24 cellular contexts compared by ENCODE assay signal in the genomic region with DNA sequence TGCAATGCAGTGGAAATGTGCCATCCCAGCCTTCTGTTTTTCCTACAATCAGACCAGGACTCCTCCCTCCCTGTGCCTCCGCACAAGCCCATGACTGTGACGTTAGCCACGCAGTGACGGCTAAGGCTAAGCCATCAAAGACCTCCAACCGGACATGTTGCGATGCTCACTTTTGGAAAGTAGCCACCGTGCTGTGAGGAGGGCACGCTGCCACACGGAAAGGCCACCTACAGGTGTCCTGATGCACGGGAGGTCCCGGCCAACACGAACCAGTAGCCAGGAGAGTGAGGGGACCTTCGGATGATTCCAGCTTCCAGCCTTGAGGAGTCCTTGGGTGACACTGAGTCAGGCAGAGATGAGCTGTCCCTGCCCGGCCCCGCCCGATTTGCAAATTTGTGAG. TPM values are rescaled to one million over a fixed set of nuclear protein-coding genes. Genes with fewer than 3 reads are reported as not detected.
DNase-seq lines count a peak whose midpoint lies in the region; ATAC-seq, FAIRE-seq and TF ChIP-seq lines count a peak whose summit lies in the region.
"Had no signal": no experiment of that assay in that cellular context is flagged by ENCODE, and none has a peak within 500 bp of the region (broad histone marks: within the 10 kb centered on the region; RNA-seq: fewer than 3 reads in every experiment).

No MANE protein-coding gene starts in this region.

- H4K8ac ChIP-seq in H1 (ENCODE audit: extremely low read depth, insufficient read depth, low read length), result peak overlapping the region; percentile 9; the same call in 1 of the 2 replicates

- H3K4me3 ChIP-seq in BLaER1 (no peak overlapping the region), GM23248 (no peak overlapping the region), H1 (ENCODE audit: extremely low read depth in 1 of 4, insufficient read depth in 2 of 4, low read depth in 3 of 4, low read length in 4 of 4) (no peak overlapping the region), skeletal muscle satellite cell (ENCODE audit: low read length) (no peak overlapping the region)
- H3K4me3 ChIP-seq: Peyer's patch, SJCRH30 had no signal

- H3K4ac ChIP-seq in H1 (replicated peaks; ENCODE audit: insufficient read length, low read depth, low read length), result no peak overlapping the region

- H4K20me1 ChIP-seq in BLaER1 (no peaks in the 10 kb centered on the region), GM23248 (ENCODE audit: insufficient read depth) (no peaks in the 10 kb centered on the region), H1 (replicated peaks in 1 of 2; ENCODE audit: control insufficient read depth in 1 of 2, insufficient read depth in 2 of 2, low read length in 2 of 2) (no peaks in the 10 kb centered on the region)

- 83 to 85% methylated on average over 15 to 16 of the region's 16 CpGs for WGBS in GM23248 (ENCODE audit: low coverage in 1 of 2, low lambda C conversion rate in 2 of 2, missing lambda C conversion rate in 2 of 2), 2 experiments
- WGBS in H1 (ENCODE audit: extremely low coverage in 1 of 2, insufficient coverage in 1 of 2, insufficient read length in 1 of 2, insufficient replicate concordance in 2 of 2, low coverage in 1 of 2, low lambda C conversion rate in 2 of 2, missing lambda C conversion rate in 1 of 2), 2 experiments, result 96% methylated on average over 16 of the region's 16 CpGs; no CpG with 5 or more reads in 1 of the 2 experiments

- peaks cover 22% of the 10 kb centered on the region for H3F3A ChIP-seq in GM23248 (ENCODE audit: insufficient read depth)

- H3K79me2 ChIP-seq in GM23248 (ENCODE audit: insufficient read depth), result no peaks in the 10 kb centered on the region
- H3K79me2 ChIP-seq in H1 (ENCODE audit: control insufficient read depth in 1 of 2, insufficient read depth in 2 of 2, low read length in 2 of 2), result no peaks in the 10 kb centered on the region

- H3K36me3 ChIP-seq in BLaER1 (no peaks in the 10 kb centered on the region), GM23248 (ENCODE audit: low read depth) (no peaks in the 10 kb centered on the region), H1 (ENCODE audit: control insufficient read depth in 2 of 4, insufficient read depth in 4 of 4, low read length in 3 of 4) (no peaks in the 10 kb centered on the region), skeletal muscle satellite cell (ENCODE audit: insufficient read depth, low read length) (no peaks in the 10 kb centered on the region)
- H3K36me3 ChIP-seq: Peyer's patch, SJCRH30 had no signal

- H2AFZ ChIP-seq in GM23248, result no peak overlapping the region
- no peak overlapping the region for H2AFZ ChIP-seq in H1 (ENCODE audit: low read length)

- no peak overlapping the region for H2BK15ac ChIP-seq in H1 (ENCODE audit: low read length)

- H3K4me2 ChIP-seq in BLaER1, result peak overlapping the region; percentile 72
- H3K4me2 ChIP-seq in GM23248 (ENCODE audit: unreplicated experiment), result no peak overlapping the region
- no peak overlapping the region for H3K4me2 ChIP-seq in H1 (ENCODE audit: insufficient read depth in 1 of 2, low read depth in 2 of 2, low read length in 2 of 2)
- H3K4me2 ChIP-seq in skeletal muscle satellite cell (ENCODE audit: low read length), result peak overlapping the region; percentile 5
- H3K4me2 ChIP-seq: KMS-11 had no signal

- H3K79me1 ChIP-seq in H1 (ENCODE audit: low read depth, low read length), result no peaks in the 10 kb centered on the region

- CTCF ChIA-PET in H1 (lab: Charles Lee; ENCODE audit: partially characterized antibody), result no interaction called here

- no peak for TF ChIP-seq POLR2A in H1 (IDR thresholded peaks at IDR 0.05; ENCODE audit: control extremely low read depth in 1 of 2, low read depth in 2 of 2, low read length in 2 of 2)

- no peak overlapping the region for H3K14ac ChIP-seq in H1 (ENCODE audit: insufficient read length)

- no peaks in the 10 kb centered on the region for H3K27me3 ChIP-seq in BLaER1
- H3K27me3 ChIP-seq in GM23248 (replicated peaks; ENCODE audit: insufficient read depth), result no peaks in the 10 kb centered on the region
- 0 out of 7 replicates have a peak, but pooled peaks cover 0 to 2% (median 0%) of the 10 kb centered on the region in 4 experiments for H3K27me3 ChIP-seq in H1 (replicated peaks in 1 of 4; ENCODE audit: control insufficient read depth in 3 of 4, extremely low read depth in 1 of 4, insufficient read depth in 3 of 4, low read length in 3 of 4)
- no peaks in the 10 kb centered on the region for H3K27me3 ChIP-seq in skeletal muscle satellite cell (ENCODE audit: control insufficient read depth, insufficient read depth, low read length)
- H3K27me3 ChIP-seq: Peyer's patch, SJCRH30 had no signal

- H4K5ac ChIP-seq in H1 (ENCODE audit: insufficient read length, low read depth, low read length), result no peak overlapping the region

- H3K23ac ChIP-seq in H1 (ENCODE audit: insufficient read length), result no peak overlapping the region

- H3K27ac ChIP-seq in BLaER1 (no peak overlapping the region), GM23248 (peak overlapping the region; percentile 59; the same call in 1 of the 2 replicates), H1 (ENCODE audit: low read depth, low read length) (no peak overlapping the region)
- H3K27ac ChIP-seq: KMS-11, Peyer's patch, SJCRH30 had no signal

- H3K9me3 ChIP-seq in BLaER1, result no peaks in the 10 kb centered on the region
- no peaks in the 10 kb centered on the region for H3K9me3 ChIP-seq in GM23248 (ENCODE audit: low read depth)
- peaks cover 0 to 2% of the 10 kb centered on the region in 2 experiments; a peak in 1 of 4 replicates for H3K9me3 ChIP-seq in H1 (ENCODE audit: insufficient read depth in 2 of 2, low read depth in 1 of 2, low read length in 1 of 2)
- no peaks in the 10 kb centered on the region for H3K9me3 ChIP-seq in skeletal muscle satellite cell (replicated peaks; ENCODE audit: low read length)
- H3K9me3 ChIP-seq: Peyer's patch, SJCRH30 had no signal

- TF ChIP-seq EP300 in H1 (IDR thresholded peaks at IDR 0.05; ENCODE audit: borderline replicate concordance in 1 of 2, low read depth in 2 of 2, low read length in 2 of 2), result no peak

- no peaks in the 10 kb centered on the region for H3K23me2 ChIP-seq in H1 (ENCODE audit: low read depth, low read length)

- H2BK20ac ChIP-seq in H1 (ENCODE audit: low read length), result no peak overlapping the region

- no peak overlapping the region for H3K18ac ChIP-seq in H1 (ENCODE audit: extremely low read depth, low read length)

- H2BK5ac ChIP-seq in H1 (ENCODE audit: low read depth, low read length), result no peak overlapping the region

- no peak for TF ChIP-seq RAD21 in H1 (IDR thresholded peaks at IDR 0.05 in 1 of 2, conservative IDR thresholded peaks at IDR 0.05 in 1 of 2; ENCODE audit: low read depth in 2 of 2, low read length in 2 of 2)

- H3K9ac ChIP-seq in BLaER1 (no peak overlapping the region), GM23248 (no peak overlapping the region), H1 (replicated peaks in 1 of 4; ENCODE audit: extremely low read depth in 1 of 4, low read depth in 3 of 4, low read length in 3 of 4) (no peak overlapping the region), skeletal muscle satellite cell (ENCODE audit: low read depth, low read length) (peak overlapping the region; percentile 15)
- H3K9ac ChIP-seq: KMS-11 had no signal

- in situ Hi-C loops in GM23248 (cut with MboI), result no loop called here

- ATAC-seq in GM19397 (IDR thresholded peaks at IDR 0.05; ENCODE audit: unreplicated experiment), result no peak
- ATAC-seq: SK-N-SH treated with all-trans-retinoic acid at 6 μM for 48 hours had no signal

- POLR2A ChIA-PET in H1 (lab: Charles Lee; ENCODE audit: partially characterized antibody), result no interaction called here

- H2AK5ac ChIP-seq in H1 (ENCODE audit: low read depth, low read length), result no peak overlapping the region

- no peak for FAIRE-seq in H1 (lab: Jason Lieb, UNC)
- FAIRE-seq: A204.1, GM12892 had no signal

- H2BK120ac ChIP-seq in H1 (replicated peaks; ENCODE audit: low read depth, low read length), result no peak overlapping the region

- H3K56ac ChIP-seq in H1 (replicated peaks; ENCODE audit: insufficient read length, low read depth, low read length), result no peak overlapping the region

- no peak overlapping the region for H2BK12ac ChIP-seq in H1 (ENCODE audit: low read depth, low read length)

- H3K4me1 ChIP-seq in BLaER1 (peaks cover 58% of the 10 kb centered on the region), GM23248 (ENCODE audit: insufficient read depth) (peaks cover 27% of the 10 kb centered on the region), H1 (replicated peaks in 1 of 4; ENCODE audit: control insufficient read depth in 3 of 4, insufficient read depth in 4 of 4, low read length in 3 of 4) (no peaks in the 10 kb centered on the region), skeletal muscle satellite cell (ENCODE audit: control insufficient read depth, insufficient read depth, low read length) (peaks cover 39% of the 10 kb centered on the region)
- H3K4me1 ChIP-seq: Peyer's patch had no signal

- TF ChIP-seq CTCF in H1 (IDR thresholded peaks at IDR 0.05; ENCODE audit: control extremely low read depth in 1 of 3, insufficient read depth in 1 of 3, low read depth in 1 of 3, low read length in 3 of 3), result no peak

- H3K9me2 ChIP-seq in GM23248 (ENCODE audit: insufficient read depth), result no peaks in the 10 kb centered on the region

- DNase-seq in GM23248 (no peak), H1 (ENCODE audit: low read depth in 1 of 2, low spot score in 2 of 2) (no peak), OCI-M2 (lab: John Stamatoyannopoulos, UW; ENCODE audit: unreplicated experiment) (no peak), germinal center (ENCODE audit: low spot score) (no peak)
- DNase-seq: CD8-positive, alpha-beta memory T cell; DMS79 treated with DMSO at 0.1 percent for 48 hours; H7; IMR-90; NCI-H1048; NCI-H1417; NCI-H1694; NCI-H2029 treated with DMSO at 0.1 percent for 48 hours; NCI-H446 treated with DMSO at 0.1 percent for 48 hours; NCI-H526; Peyer's patch; SJCRH30 had no signal

- no peak overlapping the region for H4K91ac ChIP-seq in H1 (replicated peaks; ENCODE audit: insufficient read length, low read length)

TF ChIP-seq in H1, 55 proteins besides CTCF, POLR2A, EP300 and RAD21 (continues in another document):
- no peak for TF ChIP-seq HDAC6 (IDR thresholded peaks at IDR 0.05; ENCODE audit: low read depth, low read length)
- TF ChIP-seq POLR2AphosphoS5 (IDR thresholded peaks at IDR 0.05; ENCODE audit: low read depth, low read length), result no peak
- no peak for TF ChIP-seq JUND (IDR thresholded peaks at IDR 0.05; ENCODE audit: low read length)

RNA-seq across cellular contexts. Expression of gene FOXL1, which starts 53.9 kb away (rescaled TPM):
- total RNA-seq in GM23248 (2014; rRNA removed; shearing (Covaris generic)), result 13.0 and 14.5 TPM in 2 replicates
- polyA plus RNA-seq in GM23248 (2016; fragmentation: Nextera tagmentation; extraction: Ambion mirVana), result 4.7 and 4.9 TPM in 2 replicates
- 0.29 TPM in 1 of 2 replicates, not detected in the other for total RNA-seq in H1 (2021; fragmentation: NEBNext Ultra II Directional; extraction: Animal tissue kit (Norgen Biotek cat#: 25700))
- polyA plus RNA-seq in H1 (2011; rRNA removed), result 0.03 and 0.09 TPM in 2 replicates
- polyA plus RNA-seq in H1 (2011; cell fraction: cytosol; rRNA removed), result 0.05 TPM
- 0.03 TPM for polyA plus RNA-seq in H1 (2011; cell fraction: nucleus; rRNA removed)
- polyA plus RNA-seq in H1 (2012, experiment 1 of 2), result 0.12 TPM in 1 of 4 replicates, not detected in the others
- not detected for polyA plus RNA-seq in H1 (2012, experiment 2 of 2)
- polyA plus RNA-seq in H1 (2013, experiment 1 of 2), result 0.22 TPM
- 0.17 TPM for polyA plus RNA-seq in H1 (2013, experiment 2 of 2)
- polyA minus RNA-seq in H1 (2011; rRNA and poly(A)+ RNA removed), result not detected in 2 replicates
- polyA minus RNA-seq in H1 (2011; cell fraction: cytosol; rRNA and poly(A)+ RNA removed), result 0.37 TPM
- polyA minus RNA-seq in H1 (2011; cell fraction: nucleus; rRNA and poly(A)+ RNA removed), result 0.40 TPM
- 23.1 and 24.9 TPM in 2 replicates for total RNA-seq in skeletal muscle satellite cell (2012; rRNA removed)
- total RNA-seq: CD8-positive, alpha-beta memory T cell had no signal
- polyA plus RNA-seq: CD14-positive monocyte; CD8-positive, alpha-beta memory T cell had no signal

Comparison
In these comparisons a context has a peak if more than half of its experiments do, and no peak if none do; other contexts are left out.
1. H3K4me2 ChIP-seq: peak in BLaER1 (single experiment) and skeletal muscle satellite cell (single experiment); none in GM23248 (single experiment) and H1 (0 of 2).
2. RNA of gene FOXL1, which starts 53.9 kb away (total RNA-seq): 13.0 to 14.5 TPM in GM23248; 0.29 TPM in H1; every median in the first group is over 10 times any median in the second.